In genomic region chr2:199216253-199216652, GRCh38 we compare ENCODE assay signal across 24 cellular contexts.
DNase-seq lines count a peak whose midpoint lies in the region; ATAC-seq lines count a peak whose summit lies in the region.
"Had no signal": no experiment of that assay in that cellular context is flagged by ENCODE, and none has a peak within 500 bp of the region (broad histone marks: within the 10 kb centered on the region; RNA-seq: fewer than 3 reads in every experiment).

No MANE protein-coding gene starts in this region.

- no peak overlapping the region for H3K27ac Mint-ChIP-seq in natural killer cell treated with Interleukin-12 subunit alpha and Interleukin-12 subunit beta and Interleukin-15 and Interleukin-18, amount 100 ng/mL, for 72 hours
- H3K27ac Mint-ChIP-seq: activated CD8-positive, alpha-beta T cell treated with anti-CD3 and anti-CD28 coated beads, Interleukin-2, amount 10 ng/mL, durations not matched to agents 7 days and 5 days; activated naive CD8-positive, alpha-beta T cell treated with anti-CD3 and anti-CD28 coated beads for 36 hours; activated T-helper 1 cell treated with anti-CD3 and anti-CD28 coated beads, Interleukin-12 subunit alpha, Interleukin-12 subunit beta, Interleukin-2, Interleukin-4 antibody, amounts not matched to agents 30 ng/mL and 10 ng/mL and 1 ng/mL, durations not matched to agents 14 hours and 24 hours and 36 hours; brain; CD4-positive, alpha-beta T cell; memory B cell; nephron had no signal

- ATAC-seq in GM18858 (IDR thresholded peaks at IDR 0.05; ENCODE audit: unreplicated experiment) (peak; percentile 61), GM21390 (IDR thresholded peaks at IDR 0.05; ENCODE audit: unreplicated experiment) (peak; percentile 74), HG03060 (IDR thresholded peaks at IDR 0.05; ENCODE audit: low read depth, unreplicated experiment) (peak; percentile 82)
- no peak for ATAC-seq in natural killer cell treated with Interleukin-12 subunit alpha and Interleukin-12 subunit beta and Interleukin-15 and Interleukin-18, amount 100 ng/mL, for 72 hours
- ATAC-seq: activated CD8-positive, alpha-beta T cell treated with anti-CD3 and anti-CD28 coated beads, Interleukin-2, amount 10 ng/mL, durations not matched to agents 7 days and 5 days; upper lobe of right lung had no signal

- H3K36me3 Mint-ChIP-seq in natural killer cell treated with Interleukin-12 subunit alpha and Interleukin-12 subunit beta and Interleukin-15 and Interleukin-18, amount 100 ng/mL, for 72 hours: no peaks in the 10 kb centered on the region
- H3K36me3 Mint-ChIP-seq: activated naive CD8-positive, alpha-beta T cell treated with anti-CD3 and anti-CD28 coated beads for 36 hours; brain; memory B cell had no signal

- peak; percentile 20 for DNase-seq in MV-4-11 (lab: John Stamatoyannopoulos, UW)
- no peak for DNase-seq in RKO (ENCODE audit: low spot score)
- no peak for DNase-seq in natural killer cell treated with Interleukin-12 subunit alpha and Interleukin-12 subunit beta and Interleukin-15 and Interleukin-18, amount 100 ng/mL, for 72 hours (ENCODE audit: low spot score)
- DNase-seq in mesenteric fat pad (ENCODE audit: low spot score): no peak
- no peak for DNase-seq in HuH-7 (ENCODE audit: low spot score)
- DNase-seq: activated CD8-positive, alpha-beta T cell treated with anti-CD3 and anti-CD28 coated beads, Interleukin-2, amount 10 ng/mL, durations not matched to agents 7 days and 5 days; activated naive CD8-positive, alpha-beta T cell treated with anti-CD3 and anti-CD28 coated beads for 36 hours; CD4-positive, alpha-beta T cell; colonic mucosa; DMS53; kidney; NCI-H1417; posterior cingulate gyrus; stimulated activated CD4-positive, alpha-beta T cell treated with anti-CD3 and anti-CD28 coated beads, Interleukin-2, amount 100 ng/mL, for 48 hours; stomach; T-helper 2 cell; upper lobe of right lung had no signal

- no peak overlapping the region for H3K4me3 Mint-ChIP-seq in natural killer cell treated with Interleukin-12 subunit alpha and Interleukin-12 subunit beta and Interleukin-15 and Interleukin-18, amount 100 ng/mL, for 72 hours
- H3K4me3 Mint-ChIP-seq: activated CD8-positive, alpha-beta T cell treated with anti-CD3 and anti-CD28 coated beads, Interleukin-2, amount 10 ng/mL, durations not matched to agents 7 days and 5 days; activated naive CD8-positive, alpha-beta T cell treated with anti-CD3 and anti-CD28 coated beads for 36 hours; activated T-helper 1 cell treated with anti-CD3 and anti-CD28 coated beads, Interleukin-12 subunit alpha, Interleukin-12 subunit beta, Interleukin-2, Interleukin-4 antibody, amounts not matched to agents 30 ng/mL and 10 ng/mL and 1 ng/mL, durations not matched to agents 14 hours and 24 hours and 36 hours; brain; CD4-positive, alpha-beta T cell; memory B cell; nephron had no signal

- no peaks in the 10 kb centered on the region for H3K4me1 Mint-ChIP-seq in natural killer cell treated with Interleukin-12 subunit alpha and Interleukin-12 subunit beta and Interleukin-15 and Interleukin-18, amount 100 ng/mL, for 72 hours (ENCODE audit: low read depth in 2 of 2)
- H3K4me1 Mint-ChIP-seq: activated naive CD8-positive, alpha-beta T cell treated with anti-CD3 and anti-CD28 coated beads for 36 hours; brain; memory B cell; nephron had no signal

- peaks cover 9% of the 10 kb centered on the region for H3K9me3 Mint-ChIP-seq in natural killer cell treated with Interleukin-12 subunit alpha and Interleukin-12 subunit beta and Interleukin-15 and Interleukin-18, amount 100 ng/mL, for 72 hours

- H3K27me3 Mint-ChIP-seq in natural killer cell treated with Interleukin-12 subunit alpha and Interleukin-12 subunit beta and Interleukin-15 and Interleukin-18, amount 100 ng/mL, for 72 hours: no peaks in the 10 kb centered on the region
- H3K27me3 Mint-ChIP-seq: CD4-positive, alpha-beta T cell; memory B cell had no signal

Comparison
In these comparisons a context has a peak if more than half of its experiments do, and no peak if none do; other contexts are left out.
1. ATAC-seq: peak in GM18858 (single experiment), GM21390 (single experiment) and HG03060 (single experiment); none in natural killer cell treated with Interleukin-12 subunit alpha and Interleukin-12 subunit beta and Interleukin-15 and Interleukin-18, amount 100 ng/mL, for 72 hours (0 of 2).